8 cellular contexts compared by ENCODE assay signal in genomic region chr2:222024934-222025890, GRCh38.
DNase-seq lines count a peak whose midpoint lies in the region; ATAC-seq and TF ChIP-seq lines count a peak whose summit lies in the region.

No MANE protein-coding gene starts in this region.

- no peaks in the 10 kb centered on the region for H3K9me3 Mint-ChIP-seq in T-helper 2 cell treated with Interferon-gamma antibody and Interleukin-4, amounts not matched to agents 5 μg/mL and 100 μg/mL, for 36 hours

- H3K27me3 Mint-ChIP-seq in T-helper 2 cell treated with Interferon-gamma antibody and Interleukin-4, amounts not matched to agents 5 μg/mL and 100 μg/mL, for 36 hours (ENCODE audit: low read depth): no peaks in the 10 kb centered on the region

- H3K36me3 ChIP-seq in GM06990 (ENCODE audit: control insufficient read depth, insufficient read depth, low read length): no peaks in the 10 kb centered on the region

- H3K27ac Mint-ChIP-seq in T-helper 2 cell treated with Interferon-gamma antibody and Interleukin-4, amounts not matched to agents 5 μg/mL and 100 μg/mL, for 36 hours: no peak overlapping the region

- no peaks in the 10 kb centered on the region for H3K36me3 Mint-ChIP-seq in T-helper 2 cell treated with Interferon-gamma antibody and Interleukin-4, amounts not matched to agents 5 μg/mL and 100 μg/mL, for 36 hours (ENCODE audit: low read depth)

- peak; percentile 80 for TF ChIP-seq CTCF in GM06990 (IDR thresholded peaks at IDR 0.05; ENCODE audit: insufficient read depth, low read length, poor library complexity, severe bottlenecking)
- peak; percentile 83 for TF ChIP-seq CTCF in retinal pigment epithelial cell (conservative IDR thresholded peaks at IDR 0.05; ENCODE audit: low read depth, low read length)

- H3K4me3 ChIP-seq in GM06990 (replicated peaks; ENCODE audit: low read depth, low read length) (no peak overlapping the region), retinal pigment epithelial cell (ENCODE audit: low read length) (no peak overlapping the region)

- ATAC-seq in GM18909 (IDR thresholded peaks at IDR 0.05; ENCODE audit: poor library complexity, unreplicated experiment) (no peak), HG02610 (IDR thresholded peaks at IDR 0.05; ENCODE audit: unreplicated experiment) (no peak)

- H3K4me1 Mint-ChIP-seq in T-helper 2 cell treated with Interferon-gamma antibody and Interleukin-4, amounts not matched to agents 5 μg/mL and 100 μg/mL, for 36 hours (ENCODE audit: low read depth): peaks cover 1% of the 10 kb centered on the region

- no peak overlapping the region for H3K4me3 Mint-ChIP-seq in T-helper 2 cell treated with Interferon-gamma antibody and Interleukin-4, amounts not matched to agents 5 μg/mL and 100 μg/mL, for 36 hours

- DNase-seq in GM06990 (ENCODE audit: extremely low read depth, insufficient read length) (no peak), LHCN-M2 (ENCODE audit: low read depth) (peak; percentile 19), SHP77 treated with DMSO at 0.1 percent for 48 hours (lab: John Stamatoyannopoulos, UW) (peak; percentile 33), fibroblast of the conjunctiva (ENCODE audit: low read depth) (peak; percentile 30), retinal pigment epithelial cell (ENCODE audit: low read depth) (no peak)
- DNase-seq in T-helper 2 cell treated with Interferon-gamma antibody and Interleukin-4, amounts not matched to agents 5 μg/mL and 100 μg/mL, for 36 hours (ENCODE audit: low spot score): no peak

- no peaks in the 10 kb centered on the region; the same call in 1 of the 2 replicates for H3K27me3 ChIP-seq in GM06990 (replicated peaks; ENCODE audit: control insufficient read depth, insufficient read depth, low read length)

Comparison
In these comparisons a context has a peak if more than half of its experiments do, and no peak if none do; other contexts are left out.
1. DNase-seq: peak in LHCN-M2 (single experiment), SHP77 treated with DMSO at 0.1 percent for 48 hours (single experiment) and fibroblast of the conjunctiva (single experiment); none in GM06990 (single experiment), retinal pigment epithelial cell (single experiment) and T-helper 2 cell treated with Interferon-gamma antibody and Interleukin-4, amounts not matched to agents 5 μg/mL and 100 μg/mL, for 36 hours (single experiment).